ENCODE assay signal across 17 cellular contexts in the genomic region with DNA sequence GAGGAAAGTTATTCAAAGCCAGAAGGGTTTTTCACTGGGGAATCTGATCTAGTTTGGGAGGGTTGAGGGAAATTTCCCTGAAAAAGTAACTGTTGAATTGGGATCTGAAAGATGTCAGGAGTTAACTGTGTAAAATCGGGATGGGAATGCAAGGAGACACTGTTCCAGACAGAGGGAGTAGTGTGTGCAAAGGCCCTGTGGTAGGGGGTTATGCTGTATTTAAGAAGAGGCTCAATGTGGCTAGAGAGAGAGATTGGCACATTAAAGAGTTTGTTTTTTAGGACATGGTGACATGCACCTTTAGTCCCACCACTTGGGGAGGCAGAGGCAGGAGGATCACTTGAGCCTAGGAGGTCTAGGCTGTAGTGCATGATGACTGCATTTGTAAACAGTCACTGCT. TPM values are rescaled to one million over a fixed set of nuclear protein-coding genes. Genes with fewer than 3 reads are reported as not detected.
DNase-seq lines count a peak whose midpoint lies in the region; ATAC-seq, FAIRE-seq and TF ChIP-seq lines count a peak whose summit lies in the region.
"Had no signal": no experiment of that assay in that cellular context is flagged by ENCODE, and none has a peak within 500 bp of the region (broad histone marks: within the 10 kb centered on the region; RNA-seq: fewer than 3 reads in every experiment).

No MANE protein-coding gene starts in this region.

- no peak overlapping the region for H3K4me3 Mint-ChIP-seq in MCF 10A (ENCODE audit: unreplicated experiment)
- no peak overlapping the region for H3K4me3 Mint-ChIP-seq in mesothelial cell of epicardium
- H3K4me3 Mint-ChIP-seq: CD14-positive monocyte; CD8-positive, alpha-beta T cell had no signal

- H3K4me1 ChIP-seq in breast epithelium (no peaks in the 10 kb centered on the region), H1 (replicated peaks in 1 of 4; ENCODE audit: control insufficient read depth in 3 of 4, insufficient read depth in 4 of 4, low read length in 3 of 4) (no peaks in the 10 kb centered on the region)
- H3K4me1 ChIP-seq: Caco-2 had no signal

- H2AK5ac ChIP-seq in H1 (ENCODE audit: low read depth, low read length): no peak overlapping the region

- no peak for ATAC-seq in HG02678 (IDR thresholded peaks at IDR 0.05; ENCODE audit: unreplicated experiment)
- ATAC-seq: CD8-positive, alpha-beta T cell had no signal

- CTCF ChIA-PET in MCF 10A (lab: Yijun Ruan, JAX) (interaction anchor here (0.6 to 4.3 kb wide), 3 partner anchors 64 to 111 kb away, joined by 3 to 26 read pairs (median 3); no protein-coding TSS in a partner anchor), H1 (lab: Charles Lee; ENCODE audit: partially characterized antibody) (interaction anchor here (0.6 to 1.6 kb wide), 4 partner anchors 10 to 46 kb away, joined by 3 to 6 read pairs (median 4); no protein-coding TSS in a partner anchor)

- no peak for FAIRE-seq in H1 (lab: Jason Lieb, UNC)
- FAIRE-seq: GM19239 had no signal

- H3K4me3 ChIP-seq in breast epithelium (no peak overlapping the region), H1 (ENCODE audit: extremely low read depth in 1 of 4, insufficient read depth in 2 of 4, low read depth in 3 of 4, low read length in 4 of 4) (no peak overlapping the region)
- H3K4me3 ChIP-seq: HAP-1 had no signal

- no peak overlapping the region for H3K23ac ChIP-seq in H1 (ENCODE audit: insufficient read length)

- H3K9me3 ChIP-seq in breast epithelium: no peaks in the 10 kb centered on the region
- H3K9me3 ChIP-seq in H1 (ENCODE audit: insufficient read depth in 2 of 2, low read depth in 1 of 2, low read length in 1 of 2): no peaks in the 10 kb centered on the region
- H3K9me3 ChIP-seq: Caco-2, HAP-1 had no signal

- no peak overlapping the region for H4K8ac ChIP-seq in H1 (ENCODE audit: extremely low read depth, insufficient read depth, low read length)

- no peak overlapping the region for H3K4ac ChIP-seq in H1 (replicated peaks; ENCODE audit: insufficient read length, low read depth, low read length)

- no TSS peak for BruUV-seq in MCF 10A (replicated peaks; lab: Mats Ljungman, UMichigan)

- no peak overlapping the region for H3K56ac ChIP-seq in H1 (replicated peaks; ENCODE audit: insufficient read length, low read depth, low read length)

- no peak overlapping the region for H3K9ac ChIP-seq in H1 (replicated peaks in 1 of 4; ENCODE audit: extremely low read depth in 1 of 4, low read depth in 3 of 4, low read length in 3 of 4)

- POLR2A ChIA-PET in MCF 10A (lab: Yijun Ruan, JAX) (no interaction called here), H1 (lab: Charles Lee; ENCODE audit: partially characterized antibody) (interaction anchor here (9.5 kb wide), 1 partner anchor 15 kb away, joined by 81 read pairs; the partner anchor contains the start of gene CDH3)

- H3K27me3 Mint-ChIP-seq in MCF 10A (ENCODE audit: insufficient read depth, unreplicated experiment) (no peaks in the 10 kb centered on the region), mesothelial cell of epicardium (ENCODE audit: low read depth) (no peaks in the 10 kb centered on the region)

- H3K36me3 Mint-ChIP-seq in MCF 10A (ENCODE audit: insufficient read depth, unreplicated experiment) (peaks cover 16% of the 10 kb centered on the region), mesothelial cell of epicardium (peaks cover 8% of the 10 kb centered on the region)
- H3K36me3 Mint-ChIP-seq: CD14-positive monocyte; CD8-positive, alpha-beta T cell had no signal

- H2BK15ac ChIP-seq in H1 (ENCODE audit: low read length): no peak overlapping the region

- H3K9me3 Mint-ChIP-seq in MCF 10A (ENCODE audit: unreplicated experiment) (no peaks in the 10 kb centered on the region), mesothelial cell of epicardium (no peaks in the 10 kb centered on the region)
- H3K9me3 Mint-ChIP-seq: CD8-positive, alpha-beta T cell had no signal

- intact Hi-C loops in MCF 10A (cut with micrococcal nuclease): no loop called here
- intact Hi-C loops in breast epithelium (cut with DNase I; ENCODE audit: low total_unique reads): no loop called here

- H4K91ac ChIP-seq in H1 (replicated peaks; ENCODE audit: insufficient read length, low read length): no peak overlapping the region

- H3K23me2 ChIP-seq in H1 (ENCODE audit: low read depth, low read length): no peaks in the 10 kb centered on the region

- no peak overlapping the region for H2BK120ac ChIP-seq in H1 (replicated peaks; ENCODE audit: low read depth, low read length)

- no peak for TF ChIP-seq CTCF in MCF 10A (IDR thresholded peaks at IDR 0.05; ENCODE audit: unreplicated experiment)
- no peak for TF ChIP-seq CTCF in breast epithelium (IDR thresholded peaks at IDR 0.05)
- no peak for TF ChIP-seq CTCF in H1 (IDR thresholded peaks at IDR 0.05; ENCODE audit: control extremely low read depth in 1 of 3, insufficient read depth in 1 of 3, low read depth in 1 of 3, low read length in 3 of 3)
- TF ChIP-seq CTCF in mesothelial cell of epicardium (IDR thresholded peaks at IDR 0.05; ENCODE audit: unreplicated experiment): no peak

- no peak overlapping the region for H4K5ac ChIP-seq in H1 (ENCODE audit: insufficient read length, low read depth, low read length)

- H3K27ac ChIP-seq in breast epithelium: no peak overlapping the region
- no peak overlapping the region for H3K27ac ChIP-seq in H1 (ENCODE audit: low read depth, low read length)
- H3K27ac ChIP-seq: 22Rv1 had no signal

- DNase-seq in MCF 10A (ENCODE audit: unreplicated experiment) (no peak), breast epithelium (ENCODE audit: low spot score in 2 of 2) (no peak), H1 (ENCODE audit: low read depth in 1 of 2, low spot score in 2 of 2) (no peak), mesothelial cell of epicardium (ENCODE audit: low spot score in 2 of 2, unreplicated experiment in 2 of 2) (no peak), erythroblast (lab: John Stamatoyannopoulos, UW) (no peak)
- no peak for DNase-seq in activated CD4-positive, alpha-beta T cell treated with anti-CD3 and anti-CD28 coated beads for 4 hours
- DNase-seq: Caco-2; CD8-positive, alpha-beta T cell; DND-41; GDM1; GOT3 had no signal

- H4K20me1 ChIP-seq in H1 (replicated peaks in 1 of 2; ENCODE audit: control insufficient read depth in 1 of 2, insufficient read depth in 2 of 2, low read length in 2 of 2): peaks cover 14 to 15% of the 10 kb centered on the region in 2 experiments

- no peak overlapping the region for H2AFZ ChIP-seq in H1 (ENCODE audit: low read length)

- peaks cover 6% of the 10 kb centered on the region; the same call in 1 of the 2 replicates for H3K79me1 ChIP-seq in H1 (ENCODE audit: low read depth, low read length)

- H3K14ac ChIP-seq in H1 (ENCODE audit: insufficient read length): no peak overlapping the region

- TF ChIP-seq POLR2A in breast epithelium (IDR thresholded peaks at IDR 0.05) (no peak), H1 (IDR thresholded peaks at IDR 0.05; ENCODE audit: control extremely low read depth in 1 of 2, low read depth in 2 of 2, low read length in 2 of 2) (no peak), erythroblast (IDR thresholded peaks at IDR 0.05; ENCODE audit: low read length) (no peak)

- H3K36me3 ChIP-seq in breast epithelium: no peaks in the 10 kb centered on the region
- peaks cover 0 to 10% (median 0%) of the 10 kb centered on the region in 4 experiments; a peak in 2 of 8 replicates for H3K36me3 ChIP-seq in H1 (ENCODE audit: control insufficient read depth in 2 of 4, insufficient read depth in 4 of 4, low read length in 3 of 4)
- H3K36me3 ChIP-seq: HAP-1 had no signal

- H3K18ac ChIP-seq in H1 (ENCODE audit: extremely low read depth, low read length): no peak overlapping the region

- H2BK12ac ChIP-seq in H1 (ENCODE audit: low read depth, low read length): no peak overlapping the region

- TF ChIP-seq RAD21 in H1 (IDR thresholded peaks at IDR 0.05 in 1 of 2, conservative IDR thresholded peaks at IDR 0.05 in 1 of 2; ENCODE audit: low read depth in 2 of 2, low read length in 2 of 2): no peak

- WGBS in H1 (ENCODE audit: extremely low coverage in 1 of 2, insufficient coverage in 1 of 2, insufficient read length in 1 of 2, insufficient replicate concordance in 2 of 2, low coverage in 1 of 2, low lambda C conversion rate in 2 of 2, missing lambda C conversion rate in 1 of 2), 2 experiments: 91% methylated on average over 1 of the region's 1 CpG; no CpG with 5 or more reads in 1 of the 2 experiments

- H2BK20ac ChIP-seq in H1 (ENCODE audit: low read length): no peak overlapping the region

- TF ChIP-seq EP300 in H1 (IDR thresholded peaks at IDR 0.05; ENCODE audit: borderline replicate concordance in 1 of 2, low read depth in 2 of 2, low read length in 2 of 2): no peak

- H3K79me2 ChIP-seq in H1 (ENCODE audit: control insufficient read depth in 1 of 2, insufficient read depth in 2 of 2, low read length in 2 of 2): peaks cover 0 to 74% of the 10 kb centered on the region in 2 experiments; a peak in 2 of 4 replicates

- H3K27me3 ChIP-seq in breast epithelium (no peaks in the 10 kb centered on the region), H1 (replicated peaks in 1 of 4; ENCODE audit: control insufficient read depth in 3 of 4, extremely low read depth in 1 of 4, insufficient read depth in 3 of 4, low read length in 3 of 4) (no peaks in the 10 kb centered on the region)

- peak overlapping the region; percentile 90 for H3K27ac Mint-ChIP-seq in MCF 10A (ENCODE audit: low read depth, unreplicated experiment)
- H3K27ac Mint-ChIP-seq in mesothelial cell of epicardium: peak overlapping the region; percentile 26
- H3K27ac Mint-ChIP-seq: CD14-positive monocyte; CD8-positive, alpha-beta T cell had no signal

- H3K4me2 ChIP-seq in H1 (ENCODE audit: insufficient read depth in 1 of 2, low read depth in 2 of 2, low read length in 2 of 2): no peak overlapping the region

- H2BK5ac ChIP-seq in H1 (ENCODE audit: low read depth, low read length): no peak overlapping the region

- peaks cover 27% of the 10 kb centered on the region for H3K4me1 Mint-ChIP-seq in MCF 10A (ENCODE audit: insufficient read depth, unreplicated experiment)
- H3K4me1 Mint-ChIP-seq in mesothelial cell of epicardium: peaks cover 42% of the 10 kb centered on the region
- H3K4me1 Mint-ChIP-seq: CD14-positive monocyte had no signal

TF ChIP-seq in H1, 55 proteins besides CTCF, POLR2A, EP300 and RAD21 (continues in another document):
- no peak for TF ChIP-seq RFX5 (IDR thresholded peaks at IDR 0.05; ENCODE audit: borderline replicate concordance, low read depth, low read length)

RNA-seq across cellular contexts. Expression of gene CDH3, which starts 16.9 kb away (rescaled TPM):
- total RNA-seq in MCF 10A (2022) (74.4 and 107 TPM in 2 replicates), breast epithelium (10 to 100 TPM in 2 of 3 donors, under 1 TPM in 1; 0.32 to 62.6 (median 39.0) TPM), mesothelial cell of epicardium (179 to 180 TPM (median 180 TPM) in 3 replicates)
- total RNA-seq in H1 (2021; fragmentation: NEBNext Ultra II Directional; extraction: Animal tissue kit (Norgen Biotek cat#: 25700)): 142 and 146 TPM in 2 replicates
- polyA plus RNA-seq in H1 (2011; rRNA removed): 171 and 251 TPM in 2 replicates
- 204 TPM for polyA plus RNA-seq in H1 (2011; cell fraction: cytosol; rRNA removed)
- polyA plus RNA-seq in H1 (2011; cell fraction: nucleus; rRNA removed): 481 TPM
- 112 to 170 TPM (median 160 TPM) in 4 replicates for polyA plus RNA-seq in H1 (2012, experiment 1 of 2)
- polyA plus RNA-seq in H1 (2012, experiment 2 of 2): 101 TPM
- polyA plus RNA-seq in H1 (2013, experiment 1 of 2): 437 TPM
- polyA plus RNA-seq in H1 (2013, experiment 2 of 2): 385 TPM
- 257 and 277 TPM in 2 replicates for polyA minus RNA-seq in H1 (2011; rRNA and poly(A)+ RNA removed)
- polyA minus RNA-seq in H1 (2011; cell fraction: cytosol; rRNA and poly(A)+ RNA removed): 112 TPM
- polyA minus RNA-seq in H1 (2011; cell fraction: nucleus; rRNA and poly(A)+ RNA removed): 87.8 TPM
- total RNA-seq: A673 had no signal
- polyA plus RNA-seq: CD14-positive monocyte had no signal
